Comparison of ENCODE assay signal across 28 cellular contexts in genomic region chr6:52139985-52140680, GRCh38. TPM values are rescaled to one million over a fixed set of nuclear protein-coding genes. Genes with fewer than 3 reads are reported as not detected.
"Had no signal": no experiment of that assay in that cellular context is flagged by ENCODE, and none has a peak within 500 bp of the region (broad histone marks: within the 10 kb centered on the region; RNA-seq: fewer than 3 reads in every experiment).

No MANE protein-coding gene starts in this region.

- H3K27me3 ChIP-seq: esophagus squamous epithelium, right atrium auricular region, stomach, upper lobe of left lung had no signal

- ATAC-seq: activated CD4-positive, CD25-positive, alpha-beta regulatory T cell treated with anti-CD3 and anti-CD28 coated beads, Interleukin-2, amount 50 U/mL, for 24 hours had no signal

- H3K4me3 ChIP-seq: esophagus squamous epithelium, right atrium auricular region, stomach, upper lobe of left lung had no signal

- H3K9me3 Mint-ChIP-seq: activated naive CD4-positive, alpha-beta T cell treated with anti-CD3 and anti-CD28 coated beads, Interleukin-2, amount 10 ng/mL, durations not matched to agents 7 days and 5 days; T-helper 1 cell treated with Interleukin-12 subunit alpha and Interleukin-12 subunit beta and Interleukin-4 antibody, amounts not matched to agents 30 μg/mL and 1 μg/mL, for 36 hours had no signal

- H3K4me1 Mint-ChIP-seq: activated naive CD4-positive, alpha-beta T cell treated with anti-CD3 and anti-CD28 coated beads, Interleukin-2, amount 10 ng/mL, durations not matched to agents 7 days and 5 days; immature natural killer cell had no signal

- DNase-seq: activated CD4-positive, alpha-beta T cell treated with anti-CD3 and anti-CD28 coated beads, Interleukin-2, amount 50 U/mL, for 1 hour; activated CD8-positive, alpha-beta memory T cell treated with anti-CD3 and anti-CD28 coated beads for 24 hours; activated CD8-positive, alpha-beta memory T cell treated with anti-CD3 and anti-CD28 coated beads, Interleukin-2, amount 50 U/mL, for 48 hours; activated effector memory CD4-positive, alpha-beta T cell treated with Interleukin-2 at 50 U/mL for 16 hours; activated naive CD4-positive, alpha-beta T cell treated with anti-CD3 and anti-CD28 coated beads, Interleukin-2, amount 10 ng/mL, durations not matched to agents 7 days and 5 days; activated T-cell treated with anti-CD3 and anti-CD28 coated beads, Interleukin-2, amount 50 U/mL, for 48 hours; dermis blood vessel endothelial cell; effector memory CD4-positive, alpha-beta T cell; esophagus squamous epithelium; immature natural killer cell; kidney glomerular epithelial cell; small intestine; stimulated activated CD4-positive, alpha-beta T cell treated with anti-CD3 and anti-CD28 coated beads, Interleukin-15, amount 100 ng/mL, for 24 hours; stimulated activated CD4-positive, alpha-beta T cell treated with anti-CD3 and anti-CD28 coated beads, Interleukin-4, amount 100 ng/mL, for 1 hour; stomach; upper lobe of left lung had no signal

- H3K9me3 ChIP-seq: esophagus squamous epithelium, right atrium auricular region, stomach, upper lobe of left lung had no signal

- H3K27ac ChIP-seq: esophagus squamous epithelium, right atrium auricular region, stomach, upper lobe of left lung had no signal

- H3K36me3 Mint-ChIP-seq: activated naive CD4-positive, alpha-beta T cell treated with anti-CD3 and anti-CD28 coated beads, Interleukin-2, amount 10 ng/mL, durations not matched to agents 7 days and 5 days; immature natural killer cell had no signal

- H3K27ac Mint-ChIP-seq: activated naive CD4-positive, alpha-beta T cell treated with anti-CD3 and anti-CD28 coated beads, Interleukin-2, amount 10 ng/mL, durations not matched to agents 7 days and 5 days; immature natural killer cell; progenitor cell of endocrine pancreas; T-helper 1 cell treated with Interleukin-12 subunit alpha and Interleukin-12 subunit beta and Interleukin-4 antibody, amounts not matched to agents 30 μg/mL and 1 μg/mL, for 36 hours had no signal

- H3K4me1 ChIP-seq: esophagus squamous epithelium, upper lobe of left lung had no signal

- H3K4me3 Mint-ChIP-seq: activated naive CD4-positive, alpha-beta T cell treated with anti-CD3 and anti-CD28 coated beads, Interleukin-2, amount 10 ng/mL, durations not matched to agents 7 days and 5 days; immature natural killer cell; T-helper 1 cell treated with Interleukin-12 subunit alpha and Interleukin-12 subunit beta and Interleukin-4 antibody, amounts not matched to agents 30 μg/mL and 1 μg/mL, for 36 hours had no signal

- H3K36me3 ChIP-seq: esophagus squamous epithelium, right atrium auricular region, stomach, upper lobe of left lung had no signal

RNA-seq across cellular contexts. Expression of gene IL17A, which starts 46.0 kb away (rescaled TPM):
- total RNA-seq: astrocyte, bronchial epithelial cell, chondrocyte, dermis blood vessel endothelial cell, endothelial cell of umbilical vein, esophagus squamous epithelium, lower leg skin, mesenteric fat pad, omental fat pad, progenitor cell of endocrine pancreas, right atrium auricular region, stomach, temporal lobe, upper lobe of left lung had no signal

RNA-seq across cellular contexts. Expression of gene PKHD1, which starts 52.7 kb away (rescaled TPM):
- total RNA-seq: bronchial epithelial cell, chondrocyte, endothelial cell of umbilical vein, mesenteric fat pad, right atrium auricular region had no signal
